8 cellular contexts compared by ENCODE assay signal in the genomic region with DNA sequence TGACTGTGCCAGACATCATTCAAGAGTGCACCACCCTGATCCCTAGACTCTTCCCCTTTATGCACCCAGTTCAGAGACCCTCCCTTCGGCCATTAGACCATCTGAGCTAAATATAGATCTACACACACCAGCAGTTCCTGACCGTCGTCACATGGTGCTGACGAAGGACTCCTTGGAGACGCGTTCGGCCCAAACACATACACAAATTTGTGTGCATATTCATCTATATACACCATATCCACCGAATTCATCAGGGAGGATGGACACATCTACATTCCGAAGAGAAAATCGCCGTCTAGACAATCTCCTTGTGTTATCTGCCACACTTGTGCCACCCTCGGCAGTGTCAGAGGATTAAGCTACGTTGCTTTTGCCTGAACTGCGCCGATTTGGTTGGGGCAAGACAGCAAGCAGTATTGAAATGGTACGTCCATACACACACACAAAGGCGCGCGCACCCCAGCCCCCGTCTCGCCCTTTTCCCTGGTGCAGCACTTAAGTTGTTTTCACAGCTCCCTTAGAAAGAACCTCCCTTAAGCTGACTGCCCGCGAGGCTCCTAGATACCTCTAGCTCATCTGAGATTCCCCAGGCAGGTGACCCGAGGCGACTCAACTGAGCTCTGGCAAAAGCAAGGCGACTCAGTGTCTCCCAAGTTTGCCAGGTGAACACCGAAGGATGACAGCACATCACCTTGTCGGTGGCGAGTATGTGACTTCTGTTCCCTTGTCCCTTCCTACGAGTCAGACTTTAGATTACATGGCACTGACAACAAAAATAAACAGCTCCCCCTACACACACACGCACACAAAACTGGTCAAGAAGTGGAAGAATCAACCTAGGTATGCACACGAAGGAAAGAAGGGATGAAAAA. TPM values are rescaled to one million over a fixed set of nuclear protein-coding genes. Genes with fewer than 3 reads are reported as not detected.
DNase-seq lines count a peak whose midpoint lies in the region; ATAC-seq and TF ChIP-seq lines count a peak whose summit lies in the region.

No MANE protein-coding gene starts in this region.

- no peak for DNase-seq in AG04450 (ENCODE audit: low read depth, low spot score)
- DNase-seq in activated B cell treated with CpG ODN at 0.5 μM for 24 hours = peak; percentile 53
- DNase-seq in stimulated activated CD4-positive, alpha-beta T cell treated with anti-CD3 and anti-CD28 coated beads, Interleukin-12 subunit alpha, Interleukin-12 subunit beta, amount 100 ng/mL, for 24 hours (ENCODE audit: low read depth in 2 of 2) = peak; percentile 14 to 20

- no peaks in the 10 kb centered on the region for H3K9me3 Mint-ChIP-seq in activated B cell treated with CpG ODN at 0.5 μM for 24 hours

- peak overlapping the region; percentile 92 for H3K4me3 Mint-ChIP-seq in activated B cell treated with CpG ODN at 0.5 μM for 24 hours

- H3K27ac Mint-ChIP-seq in activated B cell treated with CpG ODN at 0.5 μM for 24 hours = peak overlapping the region; percentile 90

- no peaks in the 10 kb centered on the region for H3K36me3 ChIP-seq in HUES48 (ENCODE audit: control insufficient read depth, insufficient read depth, low read length)

- peak overlapping the region; percentile 66 for H3K4me3 ChIP-seq in AG04450 (ENCODE audit: low read depth, low read length)
- peak overlapping the region; percentile 81 for H3K4me3 ChIP-seq in HUES48 (ENCODE audit: low read depth, low read length)

- peaks cover 24% of the 10 kb centered on the region for H3K36me3 Mint-ChIP-seq in activated B cell treated with CpG ODN at 0.5 μM for 24 hours (ENCODE audit: low read depth)

- peaks cover 62% of the 10 kb centered on the region for H3K4me1 Mint-ChIP-seq in activated B cell treated with CpG ODN at 0.5 μM for 24 hours

- H3K27me3 Mint-ChIP-seq in activated B cell treated with CpG ODN at 0.5 μM for 24 hours = no peaks in the 10 kb centered on the region

- H3K27ac ChIP-seq in AG04450 (ENCODE audit: low read depth, low read length) (no peak overlapping the region), HUES48 (ENCODE audit: low read depth, low read length) (peak overlapping the region; percentile 91), cingulate gyrus (ENCODE audit: low read depth, low read length) (peak overlapping the region; percentile 77), layer of hippocampus (ENCODE audit: low read depth, low read length) (peak overlapping the region; percentile 94)

- intact Hi-C loops in activated B cell treated with CpG ODN at 0.5 μM for 24 hours (cut with micrococcal nuclease) = loop anchor here (1.0 kb wide), 2 partner anchors 255 to 959 kb away; no protein-coding TSS in a partner anchor

- CTCF ChIA-PET in AG04450 (lab: Charles Lee) (interaction anchor here (1.0 kb wide), 2 partner anchors 798 to 800 kb away, joined by 3 read pairs; no protein-coding TSS in a partner anchor), activated B cell treated with CpG ODN at 0.5 μM for 24 hours (lab: Charles Lee) (interaction anchor here (0.8 to 9.6 kb wide), 15 partner anchors 18 to 890 kb away, joined by 3 to 239 read pairs (median 5); no protein-coding TSS in a partner anchor)

- POLR2A ChIA-PET in AG04450 (lab: Yijun Ruan, JAX) = no interaction called here
- POLR2A ChIA-PET in activated B cell treated with CpG ODN at 0.5 μM for 24 hours (lab: Charles Lee) = interaction anchor here (0.6 to 5.5 kb wide), 31 partner anchors 11 to 1564 kb away, joined by 3 to 76 read pairs (median 4); partner anchors contain the start of gene COPS4

- 0 out of 2 replicates have a peak overlapping the region, but pooled peaks have one; percentile 50 for H3K9ac ChIP-seq in HUES48 (ENCODE audit: low read depth, low read length)

- no peak for TF ChIP-seq CTCF in AG04450 (IDR thresholded peaks at IDR 0.05; ENCODE audit: low read depth, low read length)
- no peak for TF ChIP-seq CTCF in activated B cell treated with CpG ODN at 0.5 μM for 24 hours (IDR thresholded peaks at IDR 0.05)

- H3K27me3 ChIP-seq in AG04450 (ENCODE audit: control insufficient read depth, insufficient read depth, low read length) (peaks cover 18% of the 10 kb centered on the region), HUES48 (ENCODE audit: control insufficient read depth, insufficient read depth, low read length) (peaks cover 23% of the 10 kb centered on the region), layer of hippocampus (ENCODE audit: control insufficient read depth, insufficient read depth, low read length) (no peaks in the 10 kb centered on the region)

- H3K4me1 ChIP-seq in HUES48 (ENCODE audit: control insufficient read depth, insufficient read depth, low read length) = peaks cover 26% of the 10 kb centered on the region

- no peaks in the 10 kb centered on the region for H3K9me3 ChIP-seq in AG04450 (ENCODE audit: control insufficient read depth, insufficient read depth, low read length)
- no peaks in the 10 kb centered on the region for H3K9me3 ChIP-seq in HUES48 (ENCODE audit: control insufficient read depth, insufficient read depth, low read length)

- ATAC-seq in activated B cell treated with CpG ODN at 0.5 μM for 24 hours (ENCODE audit: low read depth) (peak; percentile 1), GM18511 (IDR thresholded peaks at IDR 0.05; ENCODE audit: unreplicated experiment) (no peak), GM18858 (IDR thresholded peaks at IDR 0.05; ENCODE audit: unreplicated experiment) (no peak)

RNA-seq across cellular contexts. Expression of gene RASGEF1B, which starts 1.0 kb away (rescaled TPM):
- 0.04 TPM in 1 of 2 replicates, not detected in the other for polyA plus RNA-seq in AG04450 (2011; rRNA removed)
- 0.17 TPM in 1 of 2 replicates, not detected in the other for polyA minus RNA-seq in AG04450 (2011; rRNA and poly(A)+ RNA removed)
- 40.2 and 43.7 TPM in 2 replicates for total RNA-seq in activated B cell treated with CpG ODN at 0.5 μM for 24 hours
